25 cellular contexts compared by ENCODE assay signal in genomic region chr1:223519116-223519515, GRCh38.
"Had no signal": no experiment of that assay in that cellular context is flagged by ENCODE, and none has a peak within 500 bp of the region (broad histone marks: within the 10 kb centered on the region; RNA-seq: fewer than 3 reads in every experiment).

No MANE protein-coding gene starts in this region.

- H3K9me3 Mint-ChIP-seq: dendritic cell treated with granulocyte-macrophage colony-stimulating factor and Interleukin-4, amounts not matched to agents 40 ng/mL and 50 ng/mL, for 4 days; natural killer cell had no signal

- H3K9me3 ChIP-seq: colonic mucosa, gastrocnemius medialis, heart right ventricle, left lung, lower lobe of right lung had no signal

- H3K4me1 Mint-ChIP-seq: memory B cell had no signal

- H3K36me3 ChIP-seq: colonic mucosa, gastrocnemius medialis, heart right ventricle, left lung, lower lobe of right lung had no signal

- H3K27ac Mint-ChIP-seq: dendritic cell treated with granulocyte-macrophage colony-stimulating factor and Interleukin-4, amounts not matched to agents 40 ng/mL and 50 ng/mL, for 4 days; effector memory CD8-positive, alpha-beta T cell; endodermal cell; memory B cell; natural killer cell had no signal

- H3K4me3 Mint-ChIP-seq: dendritic cell treated with granulocyte-macrophage colony-stimulating factor and Interleukin-4, amounts not matched to agents 40 ng/mL and 50 ng/mL, for 4 days; effector memory CD8-positive, alpha-beta T cell; endodermal cell; memory B cell; naive thymus-derived CD4-positive, alpha-beta T cell; natural killer cell had no signal

- H3K4me3 ChIP-seq: colonic mucosa, gastrocnemius medialis, heart right ventricle, left lung, lower lobe of right lung had no signal

- H3K27me3 Mint-ChIP-seq: naive thymus-derived CD4-positive, alpha-beta T cell had no signal

- H3K27me3 ChIP-seq: colonic mucosa, gastrocnemius medialis had no signal

- H3K4me1 ChIP-seq: colonic mucosa, gastrocnemius medialis, heart right ventricle, left lung, lower lobe of right lung had no signal

- ATAC-seq: effector memory CD8-positive, alpha-beta T cell; esophagus mucosa; gastrocnemius medialis; heart right ventricle; left cardiac atrium; left lung; left ventricle myocardium superior; lower lobe of right lung; naive thymus-derived CD4-positive, alpha-beta T cell; natural killer cell had no signal

- H3K27ac ChIP-seq: colonic mucosa, epithelial cell of prostate, gastrocnemius medialis, heart right ventricle, left lung, lower lobe of right lung had no signal

- DNase-seq: colonic mucosa; cortex of kidney; effector CD8-positive, alpha-beta T cell; effector memory CD8-positive, alpha-beta T cell; endodermal cell; erythroblast; foreskin fibroblast; foreskin melanocyte; gastrocnemius medialis; glutamatergic neuron; head of caudate nucleus; heart right ventricle; hippocampal formation; left cardiac atrium; left lung; left ventricle myocardium superior; lower lobe of right lung; mesendoderm; midbrain; naive thymus-derived CD4-positive, alpha-beta T cell; natural killer cell had no signal

- H3K36me3 Mint-ChIP-seq: memory B cell, natural killer cell had no signal
